ENCODE assay signal across 1 cellular context in the genomic region with DNA sequence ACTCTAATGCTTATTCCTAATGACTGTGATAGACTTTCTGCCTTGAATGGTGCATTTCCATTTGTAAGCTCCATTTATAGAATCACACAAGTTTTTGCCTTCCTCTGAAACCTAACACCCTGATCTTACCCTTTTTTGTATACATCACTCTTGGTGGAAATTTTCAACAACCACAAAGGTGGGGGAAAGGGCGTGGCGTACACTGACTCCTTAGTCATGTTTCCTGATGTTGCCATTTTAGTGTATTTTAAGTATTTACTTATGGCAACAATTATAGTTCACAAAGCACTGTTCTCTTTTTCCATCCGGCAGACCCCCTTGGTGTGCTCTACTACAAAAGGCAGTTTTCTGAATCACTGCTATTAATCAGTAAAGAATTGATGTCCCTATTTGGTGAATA.
TF ChIP-seq lines count a peak whose summit lies in the region.

No MANE protein-coding gene starts in this region.

TF ChIP-seq in HEK293, 187 proteins besides CTCF, POLR2A, EP300 and RAD21 (continued from another document):
- TF ChIP-seq, protein P1, sequence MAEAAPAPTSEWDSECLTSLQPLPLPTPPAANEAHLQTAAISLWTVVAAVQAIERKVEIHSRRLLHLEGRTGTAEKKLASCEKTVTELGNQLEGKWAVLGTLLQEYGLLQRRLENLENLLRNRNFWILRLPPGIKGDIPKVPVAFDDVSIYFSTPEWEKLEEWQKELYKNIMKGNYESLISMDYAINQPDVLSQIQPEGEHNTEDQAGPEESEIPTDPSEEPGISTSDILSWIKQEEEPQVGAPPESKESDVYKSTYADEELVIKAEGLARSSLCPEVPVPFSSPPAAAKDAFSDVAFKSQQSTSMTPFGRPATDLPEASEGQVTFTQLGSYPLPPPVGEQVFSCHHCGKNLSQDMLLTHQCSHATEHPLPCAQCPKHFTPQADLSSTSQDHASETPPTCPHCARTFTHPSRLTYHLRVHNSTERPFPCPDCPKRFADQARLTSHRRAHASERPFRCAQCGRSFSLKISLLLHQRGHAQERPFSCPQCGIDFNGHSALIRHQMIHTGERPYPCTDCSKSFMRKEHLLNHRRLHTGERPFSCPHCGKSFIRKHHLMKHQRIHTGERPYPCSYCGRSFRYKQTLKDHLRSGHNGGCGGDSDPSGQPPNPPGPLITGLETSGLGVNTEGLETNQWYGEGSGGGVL (tag by site-specific recombination; IDR thresholded peaks at IDR 0.05): peak; percentile 59
